ENCODE assay signal across 8 cellular contexts in the genomic region with DNA sequence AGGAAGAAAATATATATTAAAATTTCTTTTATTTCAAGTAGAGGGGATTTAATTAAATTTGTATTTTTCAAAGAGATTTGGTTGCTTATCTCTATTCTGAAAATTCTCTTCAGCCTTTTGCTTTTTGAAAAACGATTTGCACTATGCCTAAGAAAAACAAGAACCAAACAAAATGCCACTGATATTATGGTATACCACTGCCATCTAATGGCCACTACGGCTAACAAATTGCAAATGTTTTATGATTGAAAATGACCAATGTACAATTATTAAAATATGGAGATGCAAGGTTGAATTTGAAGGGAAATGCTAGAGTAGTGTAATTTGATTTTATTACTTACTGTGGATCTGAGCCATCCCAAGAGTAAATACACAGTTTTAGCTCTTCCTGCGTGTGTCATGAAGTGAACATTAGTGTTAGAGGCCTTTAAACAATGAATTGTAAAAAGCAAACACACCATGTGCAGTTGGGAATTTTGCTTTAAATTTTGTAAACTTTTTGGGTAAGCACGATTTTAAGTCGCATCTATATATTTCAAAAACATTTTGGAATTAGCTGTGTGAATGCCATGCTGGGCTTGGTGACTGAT.
A peak's percentile ranks its signal among the peaks of the same experiment; 100 is the strongest.
DNase-seq lines count a peak whose midpoint lies in the region; ATAC-seq and TF ChIP-seq lines count a peak whose summit lies in the region.

No MANE protein-coding gene starts in this region.

- ATAC-seq in heart left ventricle: peak in 1 of 4 donors; percentile 50
- ATAC-seq in right cardiac atrium: no peak
- ATAC-seq in HG03442 (IDR thresholded peaks at IDR 0.05; ENCODE audit: unreplicated experiment): no peak

- no peaks in the 10 kb centered on the region for H3K9me3 Mint-ChIP-seq in activated naive CD4-positive, alpha-beta T cell treated with anti-CD3 and anti-CD28 coated beads, Interleukin-2, amount 10 ng/mL, durations not matched to agents 7 days and 5 days

- intact Hi-C loops in heart left ventricle (cut with DNase I): loop anchor here (1.0 to 10.0 kb wide), 7 partner anchors 730 to 1340 kb away; no protein-coding TSS in a partner anchor
- intact Hi-C loops in right cardiac atrium (cut with DNase I): loop anchor here in 2 of 4 donors (10.0 kb wide), 3 partner anchors 728 to 1338 kb away; no protein-coding TSS in a partner anchor
- intact Hi-C loops in thyroid gland (cut with DNase I): no loop called here

- TF ChIP-seq POLR2A in heart left ventricle (IDR thresholded peaks at IDR 0.05) (no peak), thyroid gland (IDR thresholded peaks at IDR 0.05) (no peak)

- CTCF ChIA-PET in activated naive CD4-positive, alpha-beta T cell treated with anti-CD3 and anti-CD28 coated beads, Interleukin-2, amount 10 ng/mL, durations not matched to agents 7 days and 5 days (lab: Charles Lee): interaction anchor here (1.0 kb wide), 1 partner anchor 111 kb away, joined by 3 read pairs; no protein-coding TSS in a partner anchor

- H3K36me3 Mint-ChIP-seq in activated naive CD4-positive, alpha-beta T cell treated with anti-CD3 and anti-CD28 coated beads, Interleukin-2, amount 10 ng/mL, durations not matched to agents 7 days and 5 days: no peaks in the 10 kb centered on the region

- no peaks in the 10 kb centered on the region for H3K36me3 ChIP-seq in heart left ventricle
- H3K36me3 ChIP-seq in adipocyte (ENCODE audit: control insufficient read depth, insufficient read depth, low read length, severe bottlenecking): no peaks in the 10 kb centered on the region
- no peaks in the 10 kb centered on the region for H3K36me3 ChIP-seq in hepatocyte (replicated peaks; ENCODE audit: insufficient read depth, low read depth)
- no peaks in the 10 kb centered on the region for H3K36me3 ChIP-seq in thyroid gland

- H3K79me2 ChIP-seq in hepatocyte: no peaks in the 10 kb centered on the region

- H3K4me2 ChIP-seq in hepatocyte: no peak overlapping the region

- H3K4me1 ChIP-seq in heart left ventricle (no peaks in the 10 kb centered on the region), right cardiac atrium (ENCODE audit: control insufficient read depth, insufficient read depth, low read length) (no peaks in the 10 kb centered on the region), adipocyte (ENCODE audit: control insufficient read depth, insufficient read depth, low read length) (no peaks in the 10 kb centered on the region), hepatocyte (ENCODE audit: insufficient read depth) (peaks cover 3% of the 10 kb centered on the region), thyroid gland (no peaks in the 10 kb centered on the region)

- no peaks in the 10 kb centered on the region for H3K27me3 Mint-ChIP-seq in activated naive CD4-positive, alpha-beta T cell treated with anti-CD3 and anti-CD28 coated beads, Interleukin-2, amount 10 ng/mL, durations not matched to agents 7 days and 5 days

- no peaks in the 10 kb centered on the region for H3K27me3 ChIP-seq in heart left ventricle
- no peaks in the 10 kb centered on the region for H3K27me3 ChIP-seq in right cardiac atrium (ENCODE audit: control insufficient read depth, insufficient read depth)
- H3K27me3 ChIP-seq in adipocyte (replicated peaks; ENCODE audit: control insufficient read depth, insufficient read depth, low read length): no peaks in the 10 kb centered on the region
- no peaks in the 10 kb centered on the region for H3K27me3 ChIP-seq in hepatocyte
- no peaks in the 10 kb centered on the region for H3K27me3 ChIP-seq in thyroid gland

- no peak overlapping the region for H3K4me3 Mint-ChIP-seq in activated naive CD4-positive, alpha-beta T cell treated with anti-CD3 and anti-CD28 coated beads, Interleukin-2, amount 10 ng/mL, durations not matched to agents 7 days and 5 days

- H3K9me3 ChIP-seq in heart left ventricle (no peaks in the 10 kb centered on the region), right cardiac atrium (ENCODE audit: control insufficient read depth, low read length) (no peaks in the 10 kb centered on the region), adipocyte (ENCODE audit: control insufficient read depth, low read length) (no peaks in the 10 kb centered on the region), hepatocyte (ENCODE audit: low read depth) (no peaks in the 10 kb centered on the region), thyroid gland (no peaks in the 10 kb centered on the region)

- H3K4me1 Mint-ChIP-seq in activated naive CD4-positive, alpha-beta T cell treated with anti-CD3 and anti-CD28 coated beads, Interleukin-2, amount 10 ng/mL, durations not matched to agents 7 days and 5 days: no peaks in the 10 kb centered on the region

- H2AFZ ChIP-seq in hepatocyte: no peak overlapping the region

- no peaks in the 10 kb centered on the region for H4K20me1 ChIP-seq in hepatocyte (ENCODE audit: insufficient read depth, poor library complexity, severe bottlenecking)

- no peaks in the 10 kb centered on the region for H3K9me2 ChIP-seq in hepatocyte (replicated peaks; ENCODE audit: insufficient read depth)

- H3K27ac Mint-ChIP-seq in activated naive CD4-positive, alpha-beta T cell treated with anti-CD3 and anti-CD28 coated beads, Interleukin-2, amount 10 ng/mL, durations not matched to agents 7 days and 5 days: no peak overlapping the region

- DNase-seq in heart left ventricle: no peak
- DNase-seq in right cardiac atrium: no peak
- DNase-seq in NCI-H1092 (lab: John Stamatoyannopoulos, UW): peak; percentile 10
- DNase-seq in adipocyte (ENCODE audit: low read depth): peak; percentile 75
- DNase-seq in hepatocyte (ENCODE audit: low spot score): peak; percentile 47
- DNase-seq in thyroid gland: no peak
- DNase-seq in activated naive CD4-positive, alpha-beta T cell treated with anti-CD3 and anti-CD28 coated beads, Interleukin-2, amount 10 ng/mL, durations not matched to agents 7 days and 5 days: no peak

- H3K9ac ChIP-seq in adipocyte (ENCODE audit: low read length): no peak overlapping the region

- 25 to 33% (median 28%) methylated on average over 5 of the region's 5 CpGs for WGBS in heart left ventricle, 4 donors
- 23% methylated on average over 5 of the region's 5 CpGs for WGBS in right cardiac atrium
- WGBS in hepatocyte (ENCODE audit: low lambda C conversion rate, missing lambda C conversion rate): 36% methylated on average over 5 of the region's 5 CpGs
- 31 to 33% methylated on average over 5 of the region's 5 CpGs for WGBS in thyroid gland, 2 donors

- TF ChIP-seq CTCF in heart left ventricle (IDR thresholded peaks at IDR 0.05) (peak in 11 of 12 donors; percentile 28 to 68 (median 57)), hepatocyte (IDR thresholded peaks at IDR 0.05; ENCODE audit: poor library complexity) (peak; percentile 87), thyroid gland (IDR thresholded peaks at IDR 0.05) (peak in 5 of 6 experiments; percentile 27 to 61 (median 49))

- H3K27ac ChIP-seq in heart left ventricle (no peak overlapping the region), right cardiac atrium (ENCODE audit: low read length) (no peak overlapping the region), hepatocyte (no peak overlapping the region), thyroid gland (no peak overlapping the region)

- H3K4me3 ChIP-seq in heart left ventricle (no peak overlapping the region), right cardiac atrium (ENCODE audit: low read length) (no peak overlapping the region), adipocyte (ENCODE audit: low read length) (no peak overlapping the region), hepatocyte (no peak overlapping the region), thyroid gland (replicated peaks in 1 of 3) (no peak overlapping the region)

Comparison
In these comparisons a context has a peak if more than half of its experiments do, and no peak if none do; other contexts are left out.
1. DNase-seq: peak in NCI-H1092 (single experiment), adipocyte (single experiment) and hepatocyte (single experiment); none in heart left ventricle (0 of 5), right cardiac atrium (0 of 3), thyroid gland (0 of 2) and activated naive CD4-positive, alpha-beta T cell treated with anti-CD3 and anti-CD28 coated beads, Interleukin-2, amount 10 ng/mL, durations not matched to agents 7 days and 5 days (single experiment).
2. Peak in every context shown above with its lines, with median percentiles within 50 percentile points of each other: CTCF ChIP-seq.